Comparison of ENCODE assay signal across 12 cellular contexts in the genomic region with DNA sequence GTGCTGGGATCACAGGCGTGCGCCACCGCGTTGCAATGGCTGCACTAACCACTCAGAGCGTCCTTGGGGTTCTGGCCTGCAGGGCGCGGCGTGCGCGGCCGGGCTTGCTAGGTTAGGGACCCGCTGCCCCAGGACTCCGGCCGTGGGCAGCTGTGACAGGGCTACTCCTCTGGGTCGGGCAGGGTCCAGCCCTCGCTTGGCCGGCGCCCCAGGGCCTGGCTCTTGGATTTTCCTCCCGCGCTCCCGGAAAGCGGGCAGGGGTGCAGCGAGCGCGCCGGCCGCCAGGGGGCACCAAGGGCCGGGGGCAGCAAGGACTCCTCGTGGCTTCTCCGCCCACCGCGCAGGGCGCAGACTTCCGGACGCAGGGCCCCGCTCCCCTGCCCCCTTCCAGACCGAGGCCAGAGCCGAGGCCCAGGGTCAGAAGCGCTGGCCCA. TPM values are rescaled to one million over a fixed set of nuclear protein-coding genes. Genes with fewer than 3 reads are reported as not detected.
DNase-seq lines count a peak whose midpoint lies in the region; ATAC-seq and TF ChIP-seq lines count a peak whose summit lies in the region.
"Had no signal": no experiment of that assay in that cellular context is flagged by ENCODE, and none has a peak within 500 bp of the region (broad histone marks: within the 10 kb centered on the region; RNA-seq: fewer than 3 reads in every experiment).

No MANE protein-coding gene starts in this region.

- peak; percentile 48 for ATAC-seq in activated T-cell treated with anti-CD3 and anti-CD28 coated beads, Interleukin-2, amount 50 U/mL, for 4 hours

- H3K9me3 ChIP-seq in iPS-15b (ENCODE audit: control insufficient read depth, insufficient read depth, low read length) (no peaks in the 10 kb centered on the region), thyroid gland (no peaks in the 10 kb centered on the region)

- peak; percentile 34 for DNase-seq in NCI-H82 (lab: John Stamatoyannopoulos, UW)
- no peak for DNase-seq in NCI-H82 treated with DMSO at 0.1 percent for 48 hours (lab: John Stamatoyannopoulos, UW; ENCODE audit: unreplicated experiment)
- peak; percentile 24 for DNase-seq in activated T-cell treated with anti-CD3 and anti-CD28 coated beads, Interleukin-2, amount 50 U/mL, for 4 hours
- DNase-seq in stimulated activated CD4-positive, alpha-beta T cell treated with anti-CD3 and anti-CD28 coated beads, Interleukin-4, amount 100 ng/mL, for 4 hours = peak; percentile 7 to 28
- no peak for DNase-seq in hypothalamus (lab: John Stamatoyannopoulos, UW)
- DNase-seq in cerebellum (ENCODE audit: low spot score) = no peak
- DNase-seq in thyroid gland = no peak
- DNase-seq: activated gamma-delta T cell, GDM1 had no signal

- H3K36me3 Mint-ChIP-seq in activated T-cell treated with anti-CD3 and anti-CD28 coated beads, Interleukin-2, amount 50 U/mL, for 4 hours (ENCODE audit: insufficient read depth) = no peaks in the 10 kb centered on the region

- H3K36me3 ChIP-seq in iPS-15b (ENCODE audit: control insufficient read depth, insufficient read depth, low read length) (no peaks in the 10 kb centered on the region), thyroid gland (no peaks in the 10 kb centered on the region)
- H3K36me3 ChIP-seq: suprapubic skin had no signal

- H3K4me1 ChIP-seq in iPS-15b (ENCODE audit: control insufficient read depth, insufficient read depth, low read length) (no peaks in the 10 kb centered on the region), thyroid gland (no peaks in the 10 kb centered on the region)
- H3K4me1 ChIP-seq: suprapubic skin had no signal

- no peaks in the 10 kb centered on the region for H3K4me1 Mint-ChIP-seq in activated T-cell treated with anti-CD3 and anti-CD28 coated beads, Interleukin-2, amount 50 U/mL, for 4 hours (ENCODE audit: low read depth)

- WGBS in thyroid gland, 2 donors = 37 to 47% methylated on average over 16 to 18 of the region's 39 CpGs

- intact Hi-C loops in thyroid gland (cut with DNase I) = no loop called here

- no peak overlapping the region for H3K4me3 Mint-ChIP-seq in activated T-cell treated with anti-CD3 and anti-CD28 coated beads, Interleukin-2, amount 50 U/mL, for 4 hours

- TF ChIP-seq CTCF in thyroid gland (IDR thresholded peaks at IDR 0.05) = peak in 2 of 6 experiments; percentile 8 to 22

- no peaks in the 10 kb centered on the region for H3K27me3 ChIP-seq in iPS-15b (ENCODE audit: control insufficient read depth, insufficient read depth, low read length)
- no peaks in the 10 kb centered on the region for H3K27me3 ChIP-seq in thyroid gland

- H3K9me3 Mint-ChIP-seq in activated T-cell treated with anti-CD3 and anti-CD28 coated beads, Interleukin-2, amount 50 U/mL, for 4 hours = peaks cover 19% of the 10 kb centered on the region

- H3K27me3 Mint-ChIP-seq in activated T-cell treated with anti-CD3 and anti-CD28 coated beads, Interleukin-2, amount 50 U/mL, for 4 hours (ENCODE audit: low read depth) = peaks cover 27% of the 10 kb centered on the region

- H3K27ac ChIP-seq in thyroid gland = no peak overlapping the region
- H3K27ac ChIP-seq: skin epidermis, suprapubic skin had no signal

- H3K9ac ChIP-seq in iPS-15b (ENCODE audit: low read depth, low read length) = no peak overlapping the region

- no peak for TF ChIP-seq POLR2A in thyroid gland (IDR thresholded peaks at IDR 0.05)

- H3K4me3 ChIP-seq in iPS-15b (ENCODE audit: low read depth, low read length) = peak overlapping the region; percentile 8
- H3K4me3 ChIP-seq in thyroid gland (replicated peaks in 1 of 3) = no peak overlapping the region
- H3K4me3 ChIP-seq: skin epidermis, suprapubic skin had no signal

RNA-seq across cellular contexts. Expression of a gene that starts 0.5 kb away (rescaled TPM):
- not detected for total RNA-seq in activated T-cell treated with anti-CD3 and anti-CD28 coated beads, Interleukin-2, amount 50 U/mL, for 4 hours
- total RNA-seq in cerebellum = not detected
- total RNA-seq in thyroid gland = not detected
- total RNA-seq: suprapubic skin had no signal

RNA-seq across cellular contexts. Expression of a gene that starts 20.7 kb away (rescaled TPM):
- total RNA-seq in activated T-cell treated with anti-CD3 and anti-CD28 coated beads, Interleukin-2, amount 50 U/mL, for 4 hours = 1 to 10 TPM; 5.8 to 8.6 (median 8.4) TPM
- total RNA-seq in cerebellum = 16.9 TPM
- 10 to 100 TPM in 1 of 4 donors, 1 to 10 TPM in 3; 5.9 to 13.8 (median 9.5) TPM for total RNA-seq in thyroid gland

RNA-seq across cellular contexts. Expression of a gene that starts 47.8 kb away (rescaled TPM):
- 1 to 10 TPM; 1.2 to 2.9 (median 2.2) TPM for total RNA-seq in activated T-cell treated with anti-CD3 and anti-CD28 coated beads, Interleukin-2, amount 50 U/mL, for 4 hours
- 11.3 TPM for total RNA-seq in cerebellum
- 10 to 100 TPM; 17.2 to 28.3 (median 24.0) TPM for total RNA-seq in thyroid gland

Comparison
In these comparisons a context has a peak if more than half of its experiments do, and no peak if none do; other contexts are left out.
1. DNase-seq: peak in NCI-H82 (single experiment), activated T-cell treated with anti-CD3 and anti-CD28 coated beads, Interleukin-2, amount 50 U/mL, for 4 hours (single experiment) and stimulated activated CD4-positive, alpha-beta T cell treated with anti-CD3 and anti-CD28 coated beads, Interleukin-4, amount 100 ng/mL, for 4 hours (2 of 2); none in NCI-H82 treated with DMSO at 0.1 percent for 48 hours (single experiment), hypothalamus (0 of 51), cerebellum (single experiment) and thyroid gland (0 of 2).